In genomic region chr15:71057581-71057980, GRCh38 we compare ENCODE assay signal across 21 cellular contexts. TPM values are rescaled to one million over a fixed set of nuclear protein-coding genes. Genes with fewer than 3 reads are reported as not detected.
A peak's percentile ranks its signal among the peaks of the same experiment; 100 is the strongest.
DNase-seq lines count a peak whose midpoint lies in the region; ATAC-seq, FAIRE-seq and TF ChIP-seq lines count a peak whose summit lies in the region.
"Had no signal": no experiment of that assay in that cellular context is flagged by ENCODE, and none has a peak within 500 bp of the region (broad histone marks: within the 10 kb centered on the region; RNA-seq: fewer than 3 reads in every experiment).

No MANE protein-coding gene starts in this region.

- DNase-seq in HTR-8/SVneo (ENCODE audit: insufficient read length, low spot score) (no peak), urothelium cell line (ENCODE audit: low spot score) (no peak), Peyer's patch (no peak)
- DNase-seq: AML-193; Caco-2; Calu3; CD4-positive, alpha-beta T cell; CD8-positive, alpha-beta T cell; DMS79 treated with DMSO at 0.1 percent for 48 hours; GF-D8 had no signal

- TF ChIP-seq POLR2A in Peyer's patch (IDR thresholded peaks at IDR 0.05) (no peak), GM18505 (IDR thresholded peaks at IDR 0.05; ENCODE audit: borderline replicate concordance, extremely low read depth, insufficient read depth, insufficient read length) (no peak)

- no peaks in the 10 kb centered on the region for H3K27me3 ChIP-seq in Peyer's patch
- H3K27me3 ChIP-seq: BLaER1 treated with 17β-estradiol and CSF1 and Interleukin-3, amounts not matched to agents 10 nM and 100 nM had no signal

- H3K27ac ChIP-seq in HEK293 (ENCODE audit: extremely low read depth, low read depth, low read length) (no peak overlapping the region), Peyer's patch (no peak overlapping the region)
- H3K27ac ChIP-seq: 22Rv1; A549; BLaER1 treated with 17β-estradiol and CSF1 and Interleukin-3, amounts not matched to agents 10 nM and 100 nM; C4-2B had no signal

- POLR2A ChIA-PET in HEK293 (lab: Yijun Ruan, JAX), result no interaction called here

- H3K4me3 ChIP-seq in HEK293 (ENCODE audit: low read depth, low read length) (no peak overlapping the region), Peyer's patch (no peak overlapping the region)
- H3K4me3 ChIP-seq: A549; BLaER1 treated with 17β-estradiol and CSF1 and Interleukin-3, amounts not matched to agents 10 nM and 100 nM had no signal

- H3K36me3 ChIP-seq in HEK293 (ENCODE audit: control insufficient read depth in 2 of 2, insufficient read depth in 1 of 2, low read length in 2 of 2) (no peaks in the 10 kb centered on the region), Peyer's patch (no peaks in the 10 kb centered on the region)
- H3K36me3 ChIP-seq: BLaER1 treated with 17β-estradiol and CSF1 and Interleukin-3, amounts not matched to agents 10 nM and 100 nM had no signal

- ATAC-seq in GM18505 (IDR thresholded peaks at IDR 0.05; ENCODE audit: unreplicated experiment), result no peak
- ATAC-seq: A549; CD8-positive, alpha-beta T cell had no signal

- no peaks in the 10 kb centered on the region for H3K9me3 ChIP-seq in HEK293 (ENCODE audit: control insufficient read depth, insufficient read depth, low read depth, low read length)
- no peaks in the 10 kb centered on the region for H3K9me3 ChIP-seq in Peyer's patch

- H3K4me1 ChIP-seq in HEK293 (ENCODE audit: control insufficient read depth, insufficient read depth, low read length) (0 out of 2 replicates have a peak, but pooled peaks cover 6% of the 10 kb centered on the region), Peyer's patch (no peaks in the 10 kb centered on the region)
- H3K4me1 ChIP-seq: BLaER1 treated with 17β-estradiol and CSF1 and Interleukin-3, amounts not matched to agents 10 nM and 100 nM; Caco-2 had no signal

- no peak for TF ChIP-seq CTCF in HEK293 (tag by site-specific recombination; IDR thresholded peaks at IDR 0.05)
- no peak for TF ChIP-seq CTCF in Peyer's patch (IDR thresholded peaks at IDR 0.05)

- FAIRE-seq in HTR-8/SVneo (lab: Jason Lieb, UNC) (peak; percentile 69), urothelium cell line (lab: Jason Lieb, UNC) (peak; percentile 92)
- FAIRE-seq: D721Med, G401.6, GM12891, GM18507 had no signal

- CTCF ChIA-PET in HEK293 (lab: Yijun Ruan, JAX), result no interaction called here

TF ChIP-seq in HEK293, 187 proteins besides CTCF, POLR2A, EP300 and RAD21:
- TF ChIP-seq TSHZ1 (tag by site-specific recombination; IDR thresholded peaks at IDR 0.05; ENCODE audit: borderline replicate concordance), result no peak
- peak; percentile 50; the same call in 1 of the 2 replicates for TF ChIP-seq TCF7L2 (IDR thresholded peaks at IDR 0.05; ENCODE audit: borderline replicate concordance, low read depth, low read length)
- TF ChIP-seq FEZF1 (tag by site-specific recombination; IDR thresholded peaks at IDR 0.05), result peak; percentile 87
- peak; percentile 63; the same call in 1 of the 2 replicates for TF ChIP-seq GLIS1 (tag by site-specific recombination; IDR thresholded peaks at IDR 0.05)
- TF ChIP-seq ZNF175 (tag by site-specific recombination; IDR thresholded peaks at IDR 0.05), result no peak
- no peak for TF ChIP-seq ZIC2 (tag by site-specific recombination; IDR thresholded peaks at IDR 0.05)

RNA-seq across cellular contexts. Expression of gene THSD4, which starts 57.7 kb away (rescaled TPM):
- total RNA-seq in Peyer's patch, result 10 to 100 TPM; 10.7 to 59.5 (median 49.0) TPM
- total RNA-seq: B cell; CD4-positive, alpha-beta T cell; CD8-positive, alpha-beta T cell had no signal
